ENCODE assay signal across 10 cellular contexts in genomic region chr17:66677201-66677981, GRCh38.
A peak's percentile ranks its signal among the peaks of the same experiment; 100 is the strongest.
DNase-seq lines count a peak whose midpoint lies in the region; ATAC-seq and TF ChIP-seq lines count a peak whose summit lies in the region.
"Had no signal": no experiment of that assay in that cellular context is flagged by ENCODE, and none has a peak within 500 bp of the region (broad histone marks: within the 10 kb centered on the region; RNA-seq: fewer than 3 reads in every experiment).

No MANE protein-coding gene starts in this region.

- H2AFZ ChIP-seq in MM.1S (ENCODE audit: low read length) = no peak overlapping the region

- no peak overlapping the region for H3K4me3 Mint-ChIP-seq in activated naive CD4-positive, alpha-beta T cell treated with anti-CD3 and anti-CD28 coated beads for 36 hours

- no peak overlapping the region for H3K4me2 ChIP-seq in MM.1S (ENCODE audit: low read depth, low read length)

- peaks cover 12% of the 10 kb centered on the region for H3F3A ChIP-seq in MM.1S (ENCODE audit: insufficient read depth, low read length)

- peaks cover 60% of the 10 kb centered on the region for H3K4me1 Mint-ChIP-seq in activated naive CD4-positive, alpha-beta T cell treated with anti-CD3 and anti-CD28 coated beads for 36 hours (ENCODE audit: low read depth)

- peak; percentile 39 for DNase-seq in activated naive CD4-positive, alpha-beta T cell treated with anti-CD3 and anti-CD28 coated beads for 36 hours
- DNase-seq in activated naive CD4-positive, alpha-beta T cell treated with anti-CD3 and anti-CD28 coated beads, Interleukin-2, amount 50 U/mL, for 16 hours = no peak
- peak; percentile 50 to 54 for DNase-seq in activated T-cell treated with anti-CD3 and anti-CD28 coated beads, Interleukin-2, amount 50 U/mL, for 48 hours
- peak; percentile 84 for DNase-seq in fibroblast of the aortic adventitia (ENCODE audit: low read depth)
- DNase-seq in transverse colon = no peak
- DNase-seq in MM.1S = no peak
- DNase-seq: CD4-positive, alpha-beta memory T cell; occipital lobe had no signal

- TF ChIP-seq EP300 in transverse colon (IDR thresholded peaks at IDR 0.05; ENCODE audit: low read depth) = no peak

- intact Hi-C loops in activated naive CD4-positive, alpha-beta T cell treated with anti-CD3 and anti-CD28 coated beads for 36 hours (cut with micrococcal nuclease) = no loop called here
- intact Hi-C loops in transverse colon (cut with DNase I; ENCODE audit: low total_unique reads) = no loop called here

- H3K36me3 ChIP-seq in transverse colon = no peaks in the 10 kb centered on the region
- H3K36me3 ChIP-seq in MM.1S (replicated peaks; ENCODE audit: insufficient read depth, low read length) = no peaks in the 10 kb centered on the region

- no peaks in the 10 kb centered on the region for H3K9me2 ChIP-seq in MM.1S (replicated peaks; ENCODE audit: insufficient read depth, low read length)

- H3K79me2 ChIP-seq in MM.1S (ENCODE audit: low read length) = no peaks in the 10 kb centered on the region

- in situ Hi-C loops in transverse colon (cut with MboI; ENCODE audit: low pct_ligation_motif_present in 1 of 4, low pct_unique_long_range_greater_than_20kb in 1 of 4, low sequenced_read_pairs in 3 of 4) = loop anchor here in 2 of 4 donors (10.0 kb wide), 1 partner anchor 423 kb away; no protein-coding TSS in a partner anchor

- no peaks in the 10 kb centered on the region for H3K27me3 ChIP-seq in transverse colon
- H3K27me3 ChIP-seq in MM.1S (replicated peaks; ENCODE audit: insufficient read depth, low read length) = no peaks in the 10 kb centered on the region

- H3K9ac ChIP-seq in MM.1S (ENCODE audit: low read length) = no peak overlapping the region

- H3K36me3 Mint-ChIP-seq in activated naive CD4-positive, alpha-beta T cell treated with anti-CD3 and anti-CD28 coated beads for 36 hours (ENCODE audit: low read depth) = peaks cover 25% of the 10 kb centered on the region

- TF ChIP-seq CTCF in fibroblast of the aortic adventitia (IDR thresholded peaks at IDR 0.05; ENCODE audit: insufficient read depth, low read length) (no peak), transverse colon (IDR thresholded peaks at IDR 0.05) (no peak), MM.1S (IDR thresholded peaks at IDR 0.05; ENCODE audit: low read length) (no peak)

- TF ChIP-seq POLR2A in transverse colon (IDR thresholded peaks at IDR 0.05) = no peak

- H3K4me1 ChIP-seq in transverse colon (peaks cover 3 to 33% (median 31%) of the 10 kb centered on the region in 4 donors), MM.1S (ENCODE audit: low read length) (peaks cover 16% of the 10 kb centered on the region)

- H3K27ac Mint-ChIP-seq in activated naive CD4-positive, alpha-beta T cell treated with anti-CD3 and anti-CD28 coated beads for 36 hours = no peak overlapping the region

- no peak for ATAC-seq in GM18870 (IDR thresholded peaks at IDR 0.05; ENCODE audit: unreplicated experiment)
- ATAC-seq in HG02610 (IDR thresholded peaks at IDR 0.05; ENCODE audit: unreplicated experiment) = no peak

- H3K9me3 Mint-ChIP-seq in activated naive CD4-positive, alpha-beta T cell treated with anti-CD3 and anti-CD28 coated beads for 36 hours = peaks cover 3% of the 10 kb centered on the region

- no peaks in the 10 kb centered on the region for H3K27me3 Mint-ChIP-seq in activated naive CD4-positive, alpha-beta T cell treated with anti-CD3 and anti-CD28 coated beads for 36 hours (ENCODE audit: low read depth)
- H3K27me3 Mint-ChIP-seq: CD4-positive, alpha-beta memory T cell had no signal

- no peaks in the 10 kb centered on the region for H4K20me1 ChIP-seq in MM.1S (ENCODE audit: insufficient read depth, low read length)

- no peaks in the 10 kb centered on the region for H3K9me3 ChIP-seq in transverse colon
- no peaks in the 10 kb centered on the region for H3K9me3 ChIP-seq in MM.1S (replicated peaks; ENCODE audit: insufficient read depth, low read length)

- CTCF ChIA-PET in activated naive CD4-positive, alpha-beta T cell treated with anti-CD3 and anti-CD28 coated beads for 36 hours (lab: Charles Lee) = interaction anchor here (0.6 kb wide), 1 partner anchor 482 kb away, joined by 3 read pairs; no protein-coding TSS in a partner anchor

- WGBS in transverse colon (ENCODE audit: low coverage in 1 of 2), 2 donors = 89% methylated on average over 13 of the region's 13 CpGs; no CpG with 5 or more reads in 1 of the 2 donors

- H3K4me3 ChIP-seq in fibroblast of the aortic adventitia (ENCODE audit: low read depth, low read length) = no peak overlapping the region
- no peak overlapping the region for H3K4me3 ChIP-seq in transverse colon
- no peak overlapping the region for H3K4me3 ChIP-seq in MM.1S (ENCODE audit: low read length)

- H3K27ac ChIP-seq in transverse colon (peak overlapping the region; percentile 82 to 85 (median 84)), MM.1S (ENCODE audit: low read length) (no peak overlapping the region)

Comparison
In these comparisons a context has a peak if more than half of its experiments do, and no peak if none do; other contexts are left out.
1. DNase-seq: peak in activated naive CD4-positive, alpha-beta T cell treated with anti-CD3 and anti-CD28 coated beads for 36 hours (single experiment), activated T-cell treated with anti-CD3 and anti-CD28 coated beads, Interleukin-2, amount 50 U/mL, for 48 hours (2 of 2) and fibroblast of the aortic adventitia (single experiment); none in activated naive CD4-positive, alpha-beta T cell treated with anti-CD3 and anti-CD28 coated beads, Interleukin-2, amount 50 U/mL, for 16 hours (single experiment), transverse colon (single experiment) and MM.1S (single experiment).